37 cellular contexts compared by ENCODE assay signal in genomic region chr11:44108260-44108659, GRCh38.
"Had no signal": no experiment of that assay in that cellular context is flagged by ENCODE, and none has a peak within 500 bp of the region (broad histone marks: within the 10 kb centered on the region; RNA-seq: fewer than 3 reads in every experiment).

No MANE protein-coding gene starts in this region.

- H3K9me3 Mint-ChIP-seq: activated naive CD4-positive, alpha-beta T cell treated with anti-CD3 and anti-CD28 coated beads for 36 hours; activated naive CD4-positive, alpha-beta T cell treated with anti-CD3 and anti-CD28 coated beads, Interleukin-2, amount 10 ng/mL, durations not matched to agents 7 days and 5 days; activated naive CD4-positive, alpha-beta T cell treated with anti-CD3 and anti-CD28 coated beads, Interleukin-2, amount 50 U/mL, for 24 hours; activated naive CD4-positive, alpha-beta T cell treated with anti-CD3 and anti-CD28 coated beads, Interleukin-2, amount 50 U/mL, for 72 hours; activated naive CD8-positive, alpha-beta T cell treated with anti-CD3 and anti-CD28 coated beads for 36 hours; activated naive CD8-positive, alpha-beta T cell treated with anti-CD3 and anti-CD28 coated beads, Interleukin-2, amount 10 ng/mL, durations not matched to agents 7 days and 5 days; activated naive CD8-positive, alpha-beta T cell treated with anti-CD3 and anti-CD28 coated beads, Interleukin-2, amount 50 U/mL, for 24 hours; activated T-cell treated with anti-CD3 and anti-CD28 coated beads, Interleukin-2, amount 50 U/mL, for 24 hours; activated T-cell treated with anti-CD3 and anti-CD28 coated beads, Interleukin-2, amount 50 U/mL, for 4 hours; activated T-cell treated with anti-CD3 and anti-CD28 coated beads, Interleukin-2, amount 50 U/mL, for 72 hours; activated T-helper 1 cell treated with anti-CD3 and anti-CD28 coated beads, Interleukin-12 subunit alpha, Interleukin-12 subunit beta, Interleukin-2, Interleukin-4 antibody, amounts not matched to agents 30 ng/mL and 10 ng/mL and 1 ng/mL, durations not matched to agents 14 hours and 24 hours and 36 hours; activated T-helper 17 cell treated with anti-CD3 and anti-CD28 coated beads, Interleukin-2, amount 50 U/mL, for 72 hours; activated T-helper 2 cell treated with anti-CD3 and anti-CD28 coated beads, Interferon-gamma antibody, Interleukin-2, Interleukin-4, amounts not matched to agents 10 μg/mL and 5 μg/mL and 100 μg/mL, durations not matched to agents 14 hours and 24 hours and 36 hours; brain; central memory CD8-positive, alpha-beta T cell had no signal

- H3K4me1 ChIP-seq: ascending aorta, breast epithelium had no signal

- H3K27me3 ChIP-seq: adrenal gland, ascending aorta, body of pancreas, brain microvascular endothelial cell, breast epithelium, cardiac muscle cell had no signal

- H3K4me3 Mint-ChIP-seq: activated naive CD4-positive, alpha-beta T cell treated with anti-CD3 and anti-CD28 coated beads for 36 hours; activated naive CD4-positive, alpha-beta T cell treated with anti-CD3 and anti-CD28 coated beads, Interleukin-2, amount 10 ng/mL, durations not matched to agents 7 days and 5 days; activated naive CD4-positive, alpha-beta T cell treated with anti-CD3 and anti-CD28 coated beads, Interleukin-2, amount 50 U/mL, for 24 hours; activated naive CD8-positive, alpha-beta T cell; activated naive CD8-positive, alpha-beta T cell treated with anti-CD3 and anti-CD28 coated beads for 36 hours; activated naive CD8-positive, alpha-beta T cell treated with anti-CD3 and anti-CD28 coated beads, Interleukin-2, amount 10 ng/mL, durations not matched to agents 7 days and 5 days; activated naive CD8-positive, alpha-beta T cell treated with anti-CD3 and anti-CD28 coated beads, Interleukin-2, amount 50 U/mL, for 24 hours; activated T-cell treated with anti-CD3 and anti-CD28 coated beads, Interleukin-2, amount 50 U/mL, for 24 hours; activated T-cell treated with anti-CD3 and anti-CD28 coated beads, Interleukin-2, amount 50 U/mL, for 4 hours; activated T-cell treated with anti-CD3 and anti-CD28 coated beads, Interleukin-2, amount 50 U/mL, for 72 hours; activated T-helper 1 cell treated with anti-CD3 and anti-CD28 coated beads, Interleukin-12 subunit alpha, Interleukin-12 subunit beta, Interleukin-2, Interleukin-4 antibody, amounts not matched to agents 30 ng/mL and 10 ng/mL and 1 ng/mL, durations not matched to agents 14 hours and 24 hours and 36 hours; activated T-helper 17 cell treated with anti-CD3 and anti-CD28 coated beads, Interleukin-2, amount 50 U/mL, for 72 hours; brain; central memory CD8-positive, alpha-beta T cell had no signal

- H3K27ac Mint-ChIP-seq: activated naive CD4-positive, alpha-beta T cell treated with anti-CD3 and anti-CD28 coated beads for 36 hours; activated naive CD4-positive, alpha-beta T cell treated with anti-CD3 and anti-CD28 coated beads, Interleukin-2, amount 10 ng/mL, durations not matched to agents 7 days and 5 days; activated naive CD4-positive, alpha-beta T cell treated with anti-CD3 and anti-CD28 coated beads, Interleukin-2, amount 50 U/mL, for 24 hours; activated naive CD8-positive, alpha-beta T cell; activated naive CD8-positive, alpha-beta T cell treated with anti-CD3 and anti-CD28 coated beads for 36 hours; activated naive CD8-positive, alpha-beta T cell treated with anti-CD3 and anti-CD28 coated beads, Interleukin-2, amount 10 ng/mL, durations not matched to agents 7 days and 5 days; activated naive CD8-positive, alpha-beta T cell treated with anti-CD3 and anti-CD28 coated beads, Interleukin-2, amount 50 U/mL, for 24 hours; activated T-cell treated with anti-CD3 and anti-CD28 coated beads, Interleukin-2, amount 50 U/mL, for 24 hours; activated T-cell treated with anti-CD3 and anti-CD28 coated beads, Interleukin-2, amount 50 U/mL, for 72 hours; activated T-helper 1 cell treated with anti-CD3 and anti-CD28 coated beads, Interleukin-12 subunit alpha, Interleukin-12 subunit beta, Interleukin-2, Interleukin-4 antibody, amounts not matched to agents 30 ng/mL and 10 ng/mL and 1 ng/mL, durations not matched to agents 14 hours and 24 hours and 36 hours; activated T-helper 17 cell treated with anti-CD3 and anti-CD28 coated beads, Interleukin-2, amount 50 U/mL, for 72 hours; activated T-helper 2 cell treated with anti-CD3 and anti-CD28 coated beads, Interferon-gamma antibody, Interleukin-2, Interleukin-4, amounts not matched to agents 10 μg/mL and 5 μg/mL and 100 μg/mL, durations not matched to agents 14 hours and 24 hours and 36 hours; brain had no signal

- H3K36me3 Mint-ChIP-seq: activated naive CD4-positive, alpha-beta T cell treated with anti-CD3 and anti-CD28 coated beads, Interleukin-2, amount 50 U/mL, for 72 hours; activated naive CD8-positive, alpha-beta T cell had no signal

- H3K27ac ChIP-seq: adrenal gland, ascending aorta, body of pancreas, brain microvascular endothelial cell, breast epithelium, cardiac muscle cell had no signal

- H3K36me3 ChIP-seq: breast epithelium had no signal

- DNase-seq: activated effector memory CD4-positive, alpha-beta T cell treated with anti-CD3 and anti-CD28 coated beads, Interleukin-2, amount 50 U/mL, for 16 hours; activated effector memory CD4-positive, alpha-beta T cell treated with Interleukin-2 at 50 U/mL for 16 hours; activated gamma-delta T cell; activated gamma-delta T cell treated with Interleukin-2 at 50 U/mL for 16 hours; activated naive CD4-positive, alpha-beta T cell; activated naive CD4-positive, alpha-beta T cell treated with anti-CD3 and anti-CD28 coated beads for 36 hours; activated naive CD4-positive, alpha-beta T cell treated with anti-CD3 and anti-CD28 coated beads, Interleukin-2, amount 10 ng/mL, durations not matched to agents 7 days and 5 days; activated naive CD4-positive, alpha-beta T cell treated with anti-CD3 and anti-CD28 coated beads, Interleukin-2, amount 50 U/mL, for 16 hours; activated naive CD4-positive, alpha-beta T cell treated with Interleukin-2 at 50 U/mL for 16 hours; activated naive CD8-positive, alpha-beta T cell treated with anti-CD3 and anti-CD28 coated beads for 36 hours; activated naive CD8-positive, alpha-beta T cell treated with anti-CD3 and anti-CD28 coated beads, Interleukin-2, amount 10 ng/mL, durations not matched to agents 7 days and 5 days; activated naive CD8-positive, alpha-beta T cell treated with anti-CD3 and anti-CD28 coated beads, Interleukin-2, amount 50 U/mL, for 24 hours; activated T-cell treated with anti-CD3 and anti-CD28 coated beads, Interleukin-2, amount 50 U/mL, for 1 hour; activated T-cell treated with anti-CD3 and anti-CD28 coated beads, Interleukin-2, amount 50 U/mL, for 24 hours; activated T-cell treated with anti-CD3 and anti-CD28 coated beads, Interleukin-2, amount 50 U/mL, for 4 hours; activated T-cell treated with anti-CD3 and anti-CD28 coated beads, Interleukin-2, amount 50 U/mL, for 48 hours; activated T-cell treated with anti-CD3 and anti-CD28 coated beads, Interleukin-2, amount 50 U/mL, for 72 hours; adrenal gland; amniotic stem cell; amygdala; anterior cingulate cortex; aorta; body of pancreas; brain microvascular endothelial cell; central memory CD4-positive, alpha-beta T cell; cerebellar nuclear complex had no signal

- H3K27me3 Mint-ChIP-seq: activated naive CD4-positive, alpha-beta T cell treated with anti-CD3 and anti-CD28 coated beads, Interleukin-2, amount 10 ng/mL, durations not matched to agents 7 days and 5 days; activated naive CD4-positive, alpha-beta T cell treated with anti-CD3 and anti-CD28 coated beads, Interleukin-2, amount 50 U/mL, for 24 hours; activated naive CD8-positive, alpha-beta T cell; activated naive CD8-positive, alpha-beta T cell treated with anti-CD3 and anti-CD28 coated beads for 36 hours; activated naive CD8-positive, alpha-beta T cell treated with anti-CD3 and anti-CD28 coated beads, Interleukin-2, amount 10 ng/mL, durations not matched to agents 7 days and 5 days; activated naive CD8-positive, alpha-beta T cell treated with anti-CD3 and anti-CD28 coated beads, Interleukin-2, amount 50 U/mL, for 24 hours; activated T-cell treated with anti-CD3 and anti-CD28 coated beads, Interleukin-2, amount 50 U/mL, for 24 hours; activated T-helper 17 cell treated with anti-CD3 and anti-CD28 coated beads, Interleukin-2, amount 50 U/mL, for 72 hours; brain; central memory CD8-positive, alpha-beta T cell had no signal

- H3K4me3 ChIP-seq: adrenal gland, ascending aorta, body of pancreas, breast epithelium, cardiac muscle cell had no signal

- H3K9me3 ChIP-seq: adrenal gland, ascending aorta, body of pancreas, breast epithelium had no signal
